In the genomic region with DNA sequence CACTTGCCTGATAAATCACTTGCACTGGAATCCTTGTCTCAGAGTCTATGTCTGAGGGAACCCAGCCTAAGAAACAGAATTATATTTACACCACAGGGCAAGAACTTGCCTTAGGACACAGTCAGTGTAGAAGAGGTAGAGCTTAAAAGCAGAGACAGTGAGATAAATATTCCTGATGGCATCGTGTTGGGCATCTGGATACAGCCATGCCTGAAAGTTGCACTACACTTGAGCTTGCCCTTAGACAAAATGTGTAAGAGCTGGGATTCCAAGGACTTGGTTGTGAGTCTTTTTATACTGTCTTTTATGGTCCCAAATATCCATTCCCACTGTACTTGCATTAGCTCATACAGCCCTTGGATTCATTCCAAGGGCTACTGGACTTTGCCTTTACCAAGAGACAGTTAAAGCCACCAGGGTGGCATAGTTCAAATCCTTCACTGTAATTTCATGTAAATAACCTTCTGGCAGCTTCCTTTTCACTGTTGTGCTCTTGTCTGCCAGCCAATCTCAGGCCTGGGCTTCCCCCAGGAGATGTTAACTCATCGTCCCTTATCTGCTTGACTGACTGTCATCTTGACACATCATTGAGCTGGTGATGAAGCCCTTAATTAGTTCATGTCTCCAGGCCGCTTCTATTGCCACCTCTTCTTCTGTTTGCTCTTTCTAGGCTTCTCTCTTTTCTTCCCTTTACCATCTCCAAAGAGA, we compare ENCODE assay signal across 1 cellular context.
TF ChIP-seq lines count a peak whose summit lies in the region.

No MANE protein-coding gene starts in this region.

TF ChIP-seq in HepG2, 621 proteins besides CTCF, POLR2A, EP300 and RAD21 (continued from another document and continues in another):
- TF ChIP-seq, protein P1, sequence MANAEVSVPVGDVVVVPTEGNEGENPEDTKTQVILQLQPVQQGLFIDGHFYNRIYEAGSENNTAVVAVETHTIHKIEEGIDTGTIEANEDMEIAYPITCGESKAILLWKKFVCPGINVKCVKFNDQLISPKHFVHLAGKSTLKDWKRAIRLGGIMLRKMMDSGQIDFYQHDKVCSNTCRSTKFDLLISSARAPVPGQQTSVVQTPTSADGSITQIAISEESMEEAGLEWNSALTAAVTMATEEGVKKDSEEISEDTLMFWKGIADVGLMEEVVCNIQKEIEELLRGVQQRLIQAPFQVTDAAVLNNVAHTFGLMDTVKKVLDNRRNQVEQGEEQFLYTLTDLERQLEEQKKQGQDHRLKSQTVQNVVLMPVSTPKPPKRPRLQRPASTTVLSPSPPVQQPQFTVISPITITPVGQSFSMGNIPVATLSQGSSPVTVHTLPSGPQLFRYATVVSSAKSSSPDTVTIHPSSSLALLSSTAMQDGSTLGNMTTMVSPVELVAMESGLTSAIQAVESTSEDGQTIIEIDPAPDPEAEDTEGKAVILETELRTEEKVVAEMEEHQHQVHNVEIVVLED (CRISPR knock-in tag; IDR thresholded peaks at IDR 0.05; ENCODE audit: borderline replicate concordance), result no peak
- no peak for TF ChIP-seq RXRA (CRISPR knock-in tag; IDR thresholded peaks at IDR 0.05)
- TF ChIP-seq SRSF4 (IDR thresholded peaks at IDR 0.05; ENCODE audit: low read depth, low read length, poor library complexity, severe bottlenecking), result no peak
- TF ChIP-seq ZFP1 (CRISPR knock-in tag; IDR thresholded peaks at IDR 0.05), result no peak
- TF ChIP-seq, protein P2, sequence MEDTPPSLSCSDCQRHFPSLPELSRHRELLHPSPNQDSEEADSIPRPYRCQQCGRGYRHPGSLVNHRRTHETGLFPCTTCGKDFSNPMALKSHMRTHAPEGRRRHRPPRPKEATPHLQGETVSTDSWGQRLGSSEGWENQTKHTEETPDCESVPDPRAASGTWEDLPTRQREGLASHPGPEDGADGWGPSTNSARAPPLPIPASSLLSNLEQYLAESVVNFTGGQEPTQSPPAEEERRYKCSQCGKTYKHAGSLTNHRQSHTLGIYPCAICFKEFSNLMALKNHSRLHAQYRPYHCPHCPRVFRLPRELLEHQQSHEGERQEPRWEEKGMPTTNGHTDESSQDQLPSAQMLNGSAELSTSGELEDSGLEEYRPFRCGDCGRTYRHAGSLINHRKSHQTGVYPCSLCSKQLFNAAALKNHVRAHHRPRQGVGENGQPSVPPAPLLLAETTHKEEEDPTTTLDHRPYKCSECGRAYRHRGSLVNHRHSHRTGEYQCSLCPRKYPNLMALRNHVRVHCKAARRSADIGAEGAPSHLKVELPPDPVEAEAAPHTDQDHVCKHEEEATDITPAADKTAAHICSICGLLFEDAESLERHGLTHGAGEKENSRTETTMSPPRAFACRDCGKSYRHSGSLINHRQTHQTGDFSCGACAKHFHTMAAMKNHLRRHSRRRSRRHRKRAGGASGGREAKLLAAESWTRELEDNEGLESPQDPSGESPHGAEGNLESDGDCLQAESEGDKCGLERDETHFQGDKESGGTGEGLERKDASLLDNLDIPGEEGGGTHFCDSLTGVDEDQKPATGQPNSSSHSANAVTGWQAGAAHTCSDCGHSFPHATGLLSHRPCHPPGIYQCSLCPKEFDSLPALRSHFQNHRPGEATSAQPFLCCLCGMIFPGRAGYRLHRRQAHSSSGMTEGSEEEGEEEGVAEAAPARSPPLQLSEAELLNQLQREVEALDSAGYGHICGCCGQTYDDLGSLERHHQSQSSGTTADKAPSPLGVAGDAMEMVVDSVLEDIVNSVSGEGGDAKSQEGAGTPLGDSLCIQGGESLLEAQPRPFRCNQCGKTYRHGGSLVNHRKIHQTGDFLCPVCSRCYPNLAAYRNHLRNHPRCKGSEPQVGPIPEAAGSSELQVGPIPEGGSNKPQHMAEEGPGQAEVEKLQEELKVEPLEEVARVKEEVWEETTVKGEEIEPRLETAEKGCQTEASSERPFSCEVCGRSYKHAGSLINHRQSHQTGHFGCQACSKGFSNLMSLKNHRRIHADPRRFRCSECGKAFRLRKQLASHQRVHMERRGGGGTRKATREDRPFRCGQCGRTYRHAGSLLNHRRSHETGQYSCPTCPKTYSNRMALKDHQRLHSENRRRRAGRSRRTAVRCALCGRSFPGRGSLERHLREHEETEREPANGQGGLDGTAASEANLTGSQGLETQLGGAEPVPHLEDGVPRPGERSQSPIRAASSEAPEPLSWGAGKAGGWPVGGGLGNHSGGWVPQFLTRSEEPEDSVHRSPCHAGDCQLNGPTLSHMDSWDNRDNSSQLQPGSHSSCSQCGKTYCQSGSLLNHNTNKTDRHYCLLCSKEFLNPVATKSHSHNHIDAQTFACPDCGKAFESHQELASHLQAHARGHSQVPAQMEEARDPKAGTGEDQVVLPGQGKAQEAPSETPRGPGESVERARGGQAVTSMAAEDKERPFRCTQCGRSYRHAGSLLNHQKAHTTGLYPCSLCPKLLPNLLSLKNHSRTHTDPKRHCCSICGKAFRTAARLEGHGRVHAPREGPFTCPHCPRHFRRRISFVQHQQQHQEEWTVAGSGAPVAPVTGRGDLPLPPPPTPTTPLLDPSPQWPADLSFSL (CRISPR knock-in tag; IDR thresholded peaks at IDR 0.05), result no peak
- peak; percentile 42; the same call in 1 of the 2 replicates for TF ChIP-seq NFIC (IDR thresholded peaks at IDR 0.05; ENCODE audit: low read length)
- TF ChIP-seq MBNL3 (CRISPR knock-in tag; conservative IDR thresholded peaks at IDR 0.05), result no peak
- TF ChIP-seq MTF1 (CRISPR knock-in tag; IDR thresholded peaks at IDR 0.05), result no peak
- TF ChIP-seq ZNF124 (CRISPR knock-in tag; IDR thresholded peaks at IDR 0.05), result no peak
- no peak for TF ChIP-seq WIZ (CRISPR knock-in tag; IDR thresholded peaks at IDR 0.05)
- no peak for TF ChIP-seq ATF7 (IDR thresholded peaks at IDR 0.05)
- no peak for TF ChIP-seq ATF7 (CRISPR knock-in tag; IDR thresholded peaks at IDR 0.05)
- TF ChIP-seq, protein P3, sequence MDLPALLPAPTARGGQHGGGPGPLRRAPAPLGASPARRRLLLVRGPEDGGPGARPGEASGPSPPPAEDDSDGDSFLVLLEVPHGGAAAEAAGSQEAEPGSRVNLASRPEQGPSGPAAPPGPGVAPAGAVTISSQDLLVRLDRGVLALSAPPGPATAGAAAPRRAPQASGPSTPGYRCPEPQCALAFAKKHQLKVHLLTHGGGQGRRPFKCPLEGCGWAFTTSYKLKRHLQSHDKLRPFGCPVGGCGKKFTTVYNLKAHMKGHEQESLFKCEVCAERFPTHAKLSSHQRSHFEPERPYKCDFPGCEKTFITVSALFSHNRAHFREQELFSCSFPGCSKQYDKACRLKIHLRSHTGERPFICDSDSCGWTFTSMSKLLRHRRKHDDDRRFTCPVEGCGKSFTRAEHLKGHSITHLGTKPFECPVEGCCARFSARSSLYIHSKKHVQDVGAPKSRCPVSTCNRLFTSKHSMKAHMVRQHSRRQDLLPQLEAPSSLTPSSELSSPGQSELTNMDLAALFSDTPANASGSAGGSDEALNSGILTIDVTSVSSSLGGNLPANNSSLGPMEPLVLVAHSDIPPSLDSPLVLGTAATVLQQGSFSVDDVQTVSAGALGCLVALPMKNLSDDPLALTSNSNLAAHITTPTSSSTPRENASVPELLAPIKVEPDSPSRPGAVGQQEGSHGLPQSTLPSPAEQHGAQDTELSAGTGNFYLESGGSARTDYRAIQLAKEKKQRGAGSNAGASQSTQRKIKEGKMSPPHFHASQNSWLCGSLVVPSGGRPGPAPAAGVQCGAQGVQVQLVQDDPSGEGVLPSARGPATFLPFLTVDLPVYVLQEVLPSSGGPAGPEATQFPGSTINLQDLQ (CRISPR knock-in tag; IDR thresholded peaks at IDR 0.05), result no peak
- TF ChIP-seq ZBTB42 (CRISPR knock-in tag; IDR thresholded peaks at IDR 0.05), result no peak
- TF ChIP-seq ZNF431 (CRISPR knock-in tag; IDR thresholded peaks at IDR 0.05; ENCODE audit: borderline replicate concordance, low read depth), result no peak
- TF ChIP-seq ZSCAN31 (CRISPR knock-in tag; IDR thresholded peaks at IDR 0.05; ENCODE audit: low read depth), result no peak
- no peak for TF ChIP-seq ZNF724P (CRISPR knock-in tag; IDR thresholded peaks at IDR 0.05; ENCODE audit: borderline replicate concordance)
- TF ChIP-seq ZNF75D (CRISPR knock-in tag; IDR thresholded peaks at IDR 0.05; ENCODE audit: borderline replicate concordance), result no peak
- TF ChIP-seq RXRB (CRISPR knock-in tag; IDR thresholded peaks at IDR 0.05; ENCODE audit: borderline replicate concordance), result 0 out of 2 replicates have a peak, but pooled peaks have one; percentile 28
- TF ChIP-seq, protein P4, sequence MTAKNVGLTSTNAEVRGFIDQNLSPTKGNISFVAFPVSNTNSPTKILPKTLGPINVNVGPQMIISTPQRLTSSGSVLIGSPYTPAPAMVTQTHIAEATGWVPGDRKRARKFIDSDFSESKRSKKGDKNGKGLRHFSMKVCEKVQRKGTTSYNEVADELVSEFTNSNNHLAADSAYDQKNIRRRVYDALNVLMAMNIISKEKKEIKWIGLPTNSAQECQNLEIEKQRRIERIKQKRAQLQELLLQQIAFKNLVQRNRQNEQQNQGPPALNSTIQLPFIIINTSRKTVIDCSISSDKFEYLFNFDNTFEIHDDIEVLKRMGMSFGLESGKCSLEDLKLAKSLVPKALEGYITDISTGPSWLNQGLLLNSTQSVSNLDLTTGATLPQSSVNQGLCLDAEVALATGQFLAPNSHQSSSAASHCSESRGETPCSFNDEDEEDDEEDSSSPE (CRISPR knock-in tag; IDR thresholded peaks at IDR 0.05), result no peak
- no peak for TF ChIP-seq ZNF572 (CRISPR knock-in tag; IDR thresholded peaks at IDR 0.05)
- no peak for TF ChIP-seq ZNF720 (CRISPR knock-in tag; IDR thresholded peaks at IDR 0.05)
- TF ChIP-seq MXI1 (IDR thresholded peaks at IDR 0.05; ENCODE audit: borderline replicate concordance, low read depth, low read length), result no peak
- TF ChIP-seq SIN3B (IDR thresholded peaks at IDR 0.05; ENCODE audit: low read length), result no peak
- no peak for TF ChIP-seq ASH2L (IDR thresholded peaks at IDR 0.05; ENCODE audit: insufficient read length, low read depth, low read length)
- no peak for TF ChIP-seq IRF2 (CRISPR knock-in tag; IDR thresholded peaks at IDR 0.05)
- TF ChIP-seq, protein P5, sequence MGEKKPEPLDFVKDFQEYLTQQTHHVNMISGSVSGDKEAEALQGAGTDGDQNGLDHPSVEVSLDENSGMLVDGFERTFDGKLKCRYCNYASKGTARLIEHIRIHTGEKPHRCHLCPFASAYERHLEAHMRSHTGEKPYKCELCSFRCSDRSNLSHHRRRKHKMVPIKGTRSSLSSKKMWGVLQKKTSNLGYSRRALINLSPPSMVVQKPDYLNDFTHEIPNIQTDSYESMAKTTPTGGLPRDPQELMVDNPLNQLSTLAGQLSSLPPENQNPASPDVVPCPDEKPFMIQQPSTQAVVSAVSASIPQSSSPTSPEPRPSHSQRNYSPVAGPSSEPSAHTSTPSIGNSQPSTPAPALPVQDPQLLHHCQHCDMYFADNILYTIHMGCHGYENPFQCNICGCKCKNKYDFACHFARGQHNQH (CRISPR knock-in tag; IDR thresholded peaks at IDR 0.05), result no peak
- no peak for TF ChIP-seq JDP2 (CRISPR knock-in tag; IDR thresholded peaks at IDR 0.05; ENCODE audit: borderline replicate concordance)
- no peak for TF ChIP-seq ZNF230 (CRISPR knock-in tag; IDR thresholded peaks at IDR 0.05)
- peak; percentile 53; the same call in 1 of the 2 replicates for TF ChIP-seq TBX2 (CRISPR knock-in tag; IDR thresholded peaks at IDR 0.05; ENCODE audit: borderline replicate concordance)
- no peak for TF ChIP-seq STAG1 (CRISPR knock-in tag; IDR thresholded peaks at IDR 0.05)
- TF ChIP-seq KDM1A (CRISPR knock-in tag; IDR thresholded peaks at IDR 0.05), result no peak
- TF ChIP-seq, protein P6, sequence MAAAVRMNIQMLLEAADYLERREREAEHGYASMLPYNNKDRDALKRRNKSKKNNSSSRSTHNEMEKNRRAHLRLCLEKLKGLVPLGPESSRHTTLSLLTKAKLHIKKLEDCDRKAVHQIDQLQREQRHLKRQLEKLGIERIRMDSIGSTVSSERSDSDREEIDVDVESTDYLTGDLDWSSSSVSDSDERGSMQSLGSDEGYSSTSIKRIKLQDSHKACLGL (CRISPR knock-in tag; IDR thresholded peaks at IDR 0.05), result no peak
- TF ChIP-seq HMG20A (CRISPR knock-in tag; IDR thresholded peaks at IDR 0.05; ENCODE audit: borderline replicate concordance), result peak; percentile 55; the same call in 1 of the 2 replicates
- no peak for TF ChIP-seq ZNF24 (IDR thresholded peaks at IDR 0.05)
- no peak for TF ChIP-seq CENPX (CRISPR knock-in tag; IDR thresholded peaks at IDR 0.05)
- no peak for TF ChIP-seq ZNF331 (CRISPR knock-in tag; IDR thresholded peaks at IDR 0.05)
- TF ChIP-seq JARID2 (CRISPR knock-in tag; IDR thresholded peaks at IDR 0.05; ENCODE audit: insufficient replicate concordance), result no peak
- TF ChIP-seq, protein P7, sequence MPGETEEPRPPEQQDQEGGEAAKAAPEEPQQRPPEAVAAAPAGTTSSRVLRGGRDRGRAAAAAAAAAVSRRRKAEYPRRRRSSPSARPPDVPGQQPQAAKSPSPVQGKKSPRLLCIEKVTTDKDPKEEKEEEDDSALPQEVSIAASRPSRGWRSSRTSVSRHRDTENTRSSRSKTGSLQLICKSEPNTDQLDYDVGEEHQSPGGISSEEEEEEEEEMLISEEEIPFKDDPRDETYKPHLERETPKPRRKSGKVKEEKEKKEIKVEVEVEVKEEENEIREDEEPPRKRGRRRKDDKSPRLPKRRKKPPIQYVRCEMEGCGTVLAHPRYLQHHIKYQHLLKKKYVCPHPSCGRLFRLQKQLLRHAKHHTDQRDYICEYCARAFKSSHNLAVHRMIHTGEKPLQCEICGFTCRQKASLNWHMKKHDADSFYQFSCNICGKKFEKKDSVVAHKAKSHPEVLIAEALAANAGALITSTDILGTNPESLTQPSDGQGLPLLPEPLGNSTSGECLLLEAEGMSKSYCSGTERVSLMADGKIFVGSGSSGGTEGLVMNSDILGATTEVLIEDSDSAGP (CRISPR knock-in tag; IDR thresholded peaks at IDR 0.05; ENCODE audit: borderline replicate concordance), result no peak
- TF ChIP-seq ZBTB1 (CRISPR knock-in tag; IDR thresholded peaks at IDR 0.05; ENCODE audit: borderline replicate concordance), result no peak
- TF ChIP-seq, protein P8, sequence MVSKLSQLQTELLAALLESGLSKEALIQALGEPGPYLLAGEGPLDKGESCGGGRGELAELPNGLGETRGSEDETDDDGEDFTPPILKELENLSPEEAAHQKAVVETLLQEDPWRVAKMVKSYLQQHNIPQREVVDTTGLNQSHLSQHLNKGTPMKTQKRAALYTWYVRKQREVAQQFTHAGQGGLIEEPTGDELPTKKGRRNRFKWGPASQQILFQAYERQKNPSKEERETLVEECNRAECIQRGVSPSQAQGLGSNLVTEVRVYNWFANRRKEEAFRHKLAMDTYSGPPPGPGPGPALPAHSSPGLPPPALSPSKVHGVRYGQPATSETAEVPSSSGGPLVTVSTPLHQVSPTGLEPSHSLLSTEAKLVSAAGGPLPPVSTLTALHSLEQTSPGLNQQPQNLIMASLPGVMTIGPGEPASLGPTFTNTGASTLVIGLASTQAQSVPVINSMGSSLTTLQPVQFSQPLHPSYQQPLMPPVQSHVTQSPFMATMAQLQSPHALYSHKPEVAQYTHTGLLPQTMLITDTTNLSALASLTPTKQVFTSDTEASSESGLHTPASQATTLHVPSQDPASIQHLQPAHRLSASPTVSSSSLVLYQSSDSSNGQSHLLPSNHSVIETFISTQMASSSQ (IDR thresholded peaks at IDR 0.05; ENCODE audit: low read depth), result no peak
- TF ChIP-seq, protein P8 (CRISPR knock-in tag; IDR thresholded peaks at IDR 0.05; ENCODE audit: borderline replicate concordance), result no peak
